Comparison of ENCODE assay signal across 1 cellular context in the genomic region with DNA sequence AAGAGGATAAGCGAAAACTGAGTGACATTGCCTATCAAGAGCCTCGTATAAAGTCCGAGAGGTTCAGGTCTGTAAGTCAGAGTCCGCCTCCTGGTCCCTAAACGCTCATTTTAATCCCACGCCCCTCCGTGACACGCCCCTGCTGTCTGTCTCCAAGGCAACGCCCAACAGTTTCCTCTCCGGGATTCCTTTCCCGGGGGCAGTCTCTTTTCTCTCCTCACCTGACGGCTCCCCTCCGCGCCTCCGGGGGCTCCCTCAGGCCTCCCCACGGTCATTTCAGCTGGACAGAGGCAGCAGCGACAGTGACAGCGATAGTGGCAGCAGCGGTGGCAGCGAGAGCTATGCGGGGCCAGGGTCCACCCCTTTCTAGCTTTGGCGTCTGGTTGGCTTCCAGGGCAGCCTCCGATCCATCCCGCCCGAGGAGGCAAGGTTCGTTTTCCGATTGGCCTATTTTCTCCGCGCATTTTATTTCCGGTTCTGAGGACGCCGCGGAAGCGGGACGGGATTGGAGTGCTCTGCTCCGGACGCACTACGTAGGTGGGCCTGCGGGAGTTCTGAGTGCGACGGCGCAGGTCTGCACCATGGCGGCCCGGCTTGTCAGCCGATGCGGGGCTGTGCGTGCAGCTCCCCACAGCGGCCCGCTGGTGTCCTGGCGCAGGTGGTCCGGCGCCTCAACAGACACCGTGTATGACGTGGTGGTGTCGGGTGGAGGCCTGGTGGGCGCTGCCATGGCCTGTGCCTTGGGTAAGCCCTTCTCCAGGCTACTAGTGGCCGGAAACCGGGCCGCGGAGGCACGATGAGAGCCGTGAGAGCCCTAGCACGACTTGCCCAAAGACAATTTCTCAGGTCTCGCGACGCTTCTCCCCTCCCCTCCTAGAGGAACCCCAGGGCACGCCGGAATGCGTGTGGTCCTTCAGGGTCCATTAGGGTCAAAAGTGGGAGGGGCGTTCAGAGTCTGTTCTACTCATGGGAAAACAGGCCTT.
TF ChIP-seq lines count a peak whose summit lies in the region.

A gene (plus strand): TSS at position 551 of the 983 bp plus-strand sequence. CDS start 31 bp downstream, at position 582.
A gene with protein sequence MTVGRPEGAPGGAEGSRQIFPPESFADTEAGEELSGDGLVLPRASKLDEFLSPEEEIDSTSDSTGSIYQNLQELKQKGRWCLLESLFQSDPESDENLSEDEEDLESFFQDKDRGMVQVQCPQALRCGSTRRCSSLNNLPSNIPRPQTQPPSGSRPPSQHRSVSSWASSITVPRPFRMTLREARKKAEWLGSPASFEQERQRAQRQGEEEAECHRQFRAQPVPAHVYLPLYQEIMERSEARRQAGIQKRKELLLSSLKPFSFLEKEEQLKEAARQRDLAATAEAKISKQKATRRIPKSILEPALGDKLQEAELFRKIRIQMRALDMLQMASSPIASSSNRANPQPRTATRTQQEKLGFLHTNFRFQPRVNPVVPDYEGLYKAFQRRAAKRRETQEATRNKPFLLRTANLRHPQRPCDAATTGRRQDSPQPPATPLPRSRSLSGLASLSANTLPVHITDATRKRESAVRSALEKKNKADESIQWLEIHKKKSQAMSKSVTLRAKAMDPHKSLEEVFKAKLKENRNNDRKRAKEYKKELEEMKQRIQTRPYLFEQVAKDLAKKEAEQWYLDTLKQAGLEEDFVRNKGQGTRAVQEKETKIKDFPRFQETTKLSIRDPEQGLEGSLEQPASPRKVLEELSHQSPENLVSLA (minus strand): TSS at position 343 of the 983 bp plus-strand sequence. CDS start 68 bp downstream, at position 275.

TF ChIP-seq in A549, 52 proteins besides CTCF, POLR2A, EP300 and RAD21 (continued from another document):
- TF ChIP-seq, protein P1, sequence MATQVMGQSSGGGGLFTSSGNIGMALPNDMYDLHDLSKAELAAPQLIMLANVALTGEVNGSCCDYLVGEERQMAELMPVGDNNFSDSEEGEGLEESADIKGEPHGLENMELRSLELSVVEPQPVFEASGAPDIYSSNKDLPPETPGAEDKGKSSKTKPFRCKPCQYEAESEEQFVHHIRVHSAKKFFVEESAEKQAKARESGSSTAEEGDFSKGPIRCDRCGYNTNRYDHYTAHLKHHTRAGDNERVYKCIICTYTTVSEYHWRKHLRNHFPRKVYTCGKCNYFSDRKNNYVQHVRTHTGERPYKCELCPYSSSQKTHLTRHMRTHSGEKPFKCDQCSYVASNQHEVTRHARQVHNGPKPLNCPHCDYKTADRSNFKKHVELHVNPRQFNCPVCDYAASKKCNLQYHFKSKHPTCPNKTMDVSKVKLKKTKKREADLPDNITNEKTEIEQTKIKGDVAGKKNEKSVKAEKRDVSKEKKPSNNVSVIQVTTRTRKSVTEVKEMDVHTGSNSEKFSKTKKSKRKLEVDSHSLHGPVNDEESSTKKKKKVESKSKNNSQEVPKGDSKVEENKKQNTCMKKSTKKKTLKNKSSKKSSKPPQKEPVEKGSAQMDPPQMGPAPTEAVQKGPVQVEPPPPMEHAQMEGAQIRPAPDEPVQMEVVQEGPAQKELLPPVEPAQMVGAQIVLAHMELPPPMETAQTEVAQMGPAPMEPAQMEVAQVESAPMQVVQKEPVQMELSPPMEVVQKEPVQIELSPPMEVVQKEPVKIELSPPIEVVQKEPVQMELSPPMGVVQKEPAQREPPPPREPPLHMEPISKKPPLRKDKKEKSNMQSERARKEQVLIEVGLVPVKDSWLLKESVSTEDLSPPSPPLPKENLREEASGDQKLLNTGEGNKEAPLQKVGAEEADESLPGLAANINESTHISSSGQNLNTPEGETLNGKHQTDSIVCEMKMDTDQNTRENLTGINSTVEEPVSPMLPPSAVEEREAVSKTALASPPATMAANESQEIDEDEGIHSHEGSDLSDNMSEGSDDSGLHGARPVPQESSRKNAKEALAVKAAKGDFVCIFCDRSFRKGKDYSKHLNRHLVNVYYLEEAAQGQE (IDR thresholded peaks at IDR 0.05), result no peak
- no peak for TF ChIP-seq MAFK (IDR thresholded peaks at IDR 0.05; ENCODE audit: partially characterized antibody)
- no peak for TF ChIP-seq NFE2L2 (conservative IDR thresholded peaks at IDR 0.05; ENCODE audit: low read length)
- TF ChIP-seq ZNF302 (CRISPR knock-in tag; IDR thresholded peaks at IDR 0.05), result no peak
- TF ChIP-seq CHD2 (IDR thresholded peaks at IDR 0.05; ENCODE audit: low read length, partially characterized antibody), result peak; percentile 61
- no peak for TF ChIP-seq MYC (IDR thresholded peaks at IDR 0.05; ENCODE audit: borderline replicate concordance, low read length)
- TF ChIP-seq HEYL (CRISPR knock-in tag; IDR thresholded peaks at IDR 0.05), result no peak
- TF ChIP-seq FOSB (CRISPR knock-in tag; IDR thresholded peaks at IDR 0.05), result no peak; the same call in 1 of the 2 replicates
- TF ChIP-seq HOXB13 (CRISPR knock-in tag; IDR thresholded peaks at IDR 0.05; ENCODE audit: low read depth), result no peak
- TF ChIP-seq EHF (CRISPR knock-in tag; IDR thresholded peaks at IDR 0.05), result peak; percentile 29; the same call in 1 of the 2 replicates
- TF ChIP-seq ZFP36 (IDR thresholded peaks at IDR 0.05; ENCODE audit: borderline replicate concordance, partially characterized antibody), result no peak
- TF ChIP-seq CEBPB (IDR thresholded peaks at IDR 0.05), result no peak
- TF ChIP-seq CBX8 (IDR thresholded peaks at IDR 0.05), result no peak
- TF ChIP-seq NPAS2 (CRISPR knock-in tag; IDR thresholded peaks at IDR 0.05; ENCODE audit: borderline replicate concordance), result no peak
- no peak; the same call in none of the 2 replicates for TF ChIP-seq RFX5 (IDR thresholded peaks at IDR 0.05)
- peak; percentile 67; the same call in 1 of the 2 replicates for TF ChIP-seq TP53 (CRISPR knock-in tag; IDR thresholded peaks at IDR 0.05)
- 0 out of 2 replicates have a peak, but pooled peaks have one; percentile 1 for TF ChIP-seq CHD4 (IDR thresholded peaks at IDR 0.05; ENCODE audit: borderline replicate concordance)
- TF ChIP-seq RARB (CRISPR knock-in tag; IDR thresholded peaks at IDR 0.05), result no peak
- no peak for TF ChIP-seq KDM1A (IDR thresholded peaks at IDR 0.05; ENCODE audit: low read depth)
- no peak for TF ChIP-seq EHMT2 (IDR thresholded peaks at IDR 0.05; ENCODE audit: low read depth)
- TF ChIP-seq JUN (IDR thresholded peaks at IDR 0.05), result peak; percentile 50 to 80; a peak in 3 of 5 replicates
- no peak for TF ChIP-seq RCOR1 (IDR thresholded peaks at IDR 0.05; ENCODE audit: low read depth, low read length)
- no peak for TF ChIP-seq HDAC2 (IDR thresholded peaks at IDR 0.05)
- TF ChIP-seq POLR2AphosphoS2 (conservative IDR thresholded peaks at IDR 0.05; ENCODE audit: low read length), result no peak
- peak; percentile 98 for TF ChIP-seq PHF8 (IDR thresholded peaks at IDR 0.05; ENCODE audit: borderline replicate concordance, low read depth)
- TF ChIP-seq, protein P2, sequence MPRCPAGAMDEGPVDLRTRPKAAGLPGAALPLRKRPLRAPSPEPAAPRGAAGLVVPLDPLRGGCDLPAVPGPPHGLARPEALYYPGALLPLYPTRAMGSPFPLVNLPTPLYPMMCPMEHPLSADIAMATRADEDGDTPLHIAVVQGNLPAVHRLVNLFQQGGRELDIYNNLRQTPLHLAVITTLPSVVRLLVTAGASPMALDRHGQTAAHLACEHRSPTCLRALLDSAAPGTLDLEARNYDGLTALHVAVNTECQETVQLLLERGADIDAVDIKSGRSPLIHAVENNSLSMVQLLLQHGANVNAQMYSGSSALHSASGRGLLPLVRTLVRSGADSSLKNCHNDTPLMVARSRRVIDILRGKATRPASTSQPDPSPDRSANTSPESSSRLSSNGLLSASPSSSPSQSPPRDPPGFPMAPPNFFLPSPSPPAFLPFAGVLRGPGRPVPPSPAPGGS (IDR thresholded peaks at IDR 0.05), result peak; percentile 77; the same call in 2 of the 3 replicates
- 0 out of 3 replicates have a peak, but pooled peaks have one; percentile 9 for TF ChIP-seq SMC3 (IDR thresholded peaks at IDR 0.05)
- no peak for TF ChIP-seq JUNB (IDR thresholded peaks at IDR 0.05)
- TF ChIP-seq, protein P3, sequence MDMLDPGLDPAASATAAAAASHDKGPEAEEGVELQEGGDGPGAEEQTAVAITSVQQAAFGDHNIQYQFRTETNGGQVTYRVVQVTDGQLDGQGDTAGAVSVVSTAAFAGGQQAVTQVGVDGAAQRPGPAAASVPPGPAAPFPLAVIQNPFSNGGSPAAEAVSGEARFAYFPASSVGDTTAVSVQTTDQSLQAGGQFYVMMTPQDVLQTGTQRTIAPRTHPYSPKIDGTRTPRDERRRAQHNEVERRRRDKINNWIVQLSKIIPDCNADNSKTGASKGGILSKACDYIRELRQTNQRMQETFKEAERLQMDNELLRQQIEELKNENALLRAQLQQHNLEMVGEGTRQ (IDR thresholded peaks at IDR 0.05), result peak; percentile 14; the same call in 1 of the 2 replicates
- TF ChIP-seq BHLHE40 (IDR thresholded peaks at IDR 0.05; ENCODE audit: low read depth, low read length), result 0 out of 2 replicates have a peak, but pooled peaks have one; percentile 3
- TF ChIP-seq, protein P4, sequence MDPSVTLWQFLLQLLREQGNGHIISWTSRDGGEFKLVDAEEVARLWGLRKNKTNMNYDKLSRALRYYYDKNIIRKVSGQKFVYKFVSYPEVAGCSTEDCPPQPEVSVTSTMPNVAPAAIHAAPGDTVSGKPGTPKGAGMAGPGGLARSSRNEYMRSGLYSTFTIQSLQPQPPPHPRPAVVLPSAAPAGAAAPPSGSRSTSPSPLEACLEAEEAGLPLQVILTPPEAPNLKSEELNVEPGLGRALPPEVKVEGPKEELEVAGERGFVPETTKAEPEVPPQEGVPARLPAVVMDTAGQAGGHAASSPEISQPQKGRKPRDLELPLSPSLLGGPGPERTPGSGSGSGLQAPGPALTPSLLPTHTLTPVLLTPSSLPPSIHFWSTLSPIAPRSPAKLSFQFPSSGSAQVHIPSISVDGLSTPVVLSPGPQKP (IDR thresholded peaks at IDR 0.05; ENCODE audit: low read depth, low read length), result no peak
- TF ChIP-seq ESRRA (IDR thresholded peaks at IDR 0.05; ENCODE audit: borderline replicate concordance, low read length), result no peak
- TF ChIP-seq, protein P5, sequence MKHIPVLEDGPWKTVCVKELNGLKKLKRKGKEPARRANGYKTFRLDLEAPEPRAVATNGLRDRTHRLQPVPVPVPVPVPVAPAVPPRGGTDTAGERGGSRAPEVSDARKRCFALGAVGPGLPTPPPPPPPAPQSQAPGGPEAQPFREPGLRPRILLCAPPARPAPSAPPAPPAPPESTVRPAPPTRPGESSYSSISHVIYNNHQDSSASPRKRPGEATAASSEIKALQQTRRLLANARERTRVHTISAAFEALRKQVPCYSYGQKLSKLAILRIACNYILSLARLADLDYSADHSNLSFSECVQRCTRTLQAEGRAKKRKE (CRISPR knock-in tag; IDR thresholded peaks at IDR 0.05; ENCODE audit: low read depth), result no peak
- TF ChIP-seq, protein P6, sequence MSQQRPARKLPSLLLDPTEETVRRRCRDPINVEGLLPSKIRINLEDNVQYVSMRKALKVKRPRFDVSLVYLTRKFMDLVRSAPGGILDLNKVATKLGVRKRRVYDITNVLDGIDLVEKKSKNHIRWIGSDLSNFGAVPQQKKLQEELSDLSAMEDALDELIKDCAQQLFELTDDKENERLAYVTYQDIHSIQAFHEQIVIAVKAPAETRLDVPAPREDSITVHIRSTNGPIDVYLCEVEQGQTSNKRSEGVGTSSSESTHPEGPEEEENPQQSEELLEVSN (IDR thresholded peaks at IDR 0.05; ENCODE audit: borderline replicate concordance, low read depth), result peak; percentile 66; the same call in 1 of the 2 replicates
- TF ChIP-seq CBX2 (IDR thresholded peaks at IDR 0.05; ENCODE audit: borderline replicate concordance, low read depth), result no peak
- TF ChIP-seq FOSL2 (IDR thresholded peaks at IDR 0.05), result no peak
- TF ChIP-seq FOSL2 (CRISPR knock-in tag; IDR thresholded peaks at IDR 0.05), result no peak
- TF ChIP-seq MAZ (IDR thresholded peaks at IDR 0.05; ENCODE audit: borderline replicate concordance, low read depth, low read length), result no peak
- no peak for TF ChIP-seq GATA3 (IDR thresholded peaks at IDR 0.05; ENCODE audit: borderline replicate concordance)
- TF ChIP-seq KDM5A (IDR thresholded peaks at IDR 0.05), result peak; percentile 78
- 0 out of 2 replicates have a peak, but pooled peaks have one; percentile 27 for TF ChIP-seq TFCP2L1 (CRISPR knock-in tag; IDR thresholded peaks at IDR 0.05)
- no peak; the same call in 1 of the 2 replicates for TF ChIP-seq HOXA7 (CRISPR knock-in tag; IDR thresholded peaks at IDR 0.05)
- TF ChIP-seq, protein P7, sequence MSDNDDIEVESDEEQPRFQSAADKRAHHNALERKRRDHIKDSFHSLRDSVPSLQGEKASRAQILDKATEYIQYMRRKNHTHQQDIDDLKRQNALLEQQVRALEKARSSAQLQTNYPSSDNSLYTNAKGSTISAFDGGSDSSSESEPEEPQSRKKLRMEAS (IDR thresholded peaks at IDR 0.05), result peak; percentile 80
- TF ChIP-seq RNF2 (IDR thresholded peaks at IDR 0.05; ENCODE audit: borderline replicate concordance, low read depth), result no peak
- no peak for TF ChIP-seq SREBF2 (IDR thresholded peaks at IDR 0.05)
- no peak for TF ChIP-seq ZSCAN20 (CRISPR knock-in tag; IDR thresholded peaks at IDR 0.05)
- TF ChIP-seq, protein P8, sequence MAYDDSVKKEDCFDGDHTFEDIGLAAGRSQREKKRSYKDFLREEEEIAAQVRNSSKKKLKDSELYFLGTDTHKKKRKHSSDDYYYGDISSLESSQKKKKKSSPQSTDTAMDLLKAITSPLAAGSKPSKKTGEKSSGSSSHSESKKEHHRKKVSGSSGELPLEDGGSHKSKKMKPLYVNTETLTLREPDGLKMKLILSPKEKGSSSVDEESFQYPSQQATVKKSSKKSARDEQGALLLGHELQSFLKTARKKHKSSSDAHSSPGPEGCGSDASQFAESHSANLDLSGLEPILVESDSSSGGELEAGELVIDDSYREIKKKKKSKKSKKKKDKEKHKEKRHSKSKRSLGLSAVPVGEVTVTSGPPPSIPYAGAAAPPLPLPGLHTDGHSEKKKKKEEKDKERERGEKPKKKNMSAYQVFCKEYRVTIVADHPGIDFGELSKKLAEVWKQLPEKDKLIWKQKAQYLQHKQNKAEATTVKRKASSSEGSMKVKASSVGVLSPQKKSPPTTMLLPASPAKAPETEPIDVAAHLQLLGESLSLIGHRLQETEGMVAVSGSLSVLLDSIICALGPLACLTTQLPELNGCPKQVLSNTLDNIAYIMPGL (CRISPR knock-in tag; IDR thresholded peaks at IDR 0.05; ENCODE audit: borderline replicate concordance), result no peak
- no peak for TF ChIP-seq FOXS1 (CRISPR knock-in tag; IDR thresholded peaks at IDR 0.05)
TF ChIP-seq in A549: peak in this region for 15.
